Comparison of ENCODE assay signal across 3 cellular contexts in the genomic region with DNA sequence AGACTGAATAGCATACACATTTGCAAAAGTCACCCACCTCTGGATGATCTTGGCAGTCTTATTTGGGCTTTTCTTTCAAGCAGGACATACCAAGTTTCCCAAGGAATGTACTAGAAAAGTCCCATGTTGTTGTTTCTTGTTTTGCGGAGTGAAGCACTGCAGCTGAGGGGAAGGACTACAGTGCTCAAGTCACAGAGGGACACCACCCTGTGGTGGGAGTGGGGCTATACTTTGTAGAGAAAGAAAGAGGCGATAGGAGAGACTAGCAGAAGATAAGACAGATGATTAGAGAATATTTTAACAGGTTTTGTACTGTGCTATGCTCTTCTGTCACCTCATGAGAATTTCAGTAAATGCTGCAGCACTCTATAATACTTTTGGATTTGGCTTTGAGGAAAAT.
TF ChIP-seq lines count a peak whose summit lies in the region.

No MANE protein-coding gene starts in this region.

TF ChIP-seq in GM23338, 12 proteins besides CTCF, POLR2A, EP300 and RAD21 (continued from another document and continues in another):
- TF ChIP-seq, protein P1, sequence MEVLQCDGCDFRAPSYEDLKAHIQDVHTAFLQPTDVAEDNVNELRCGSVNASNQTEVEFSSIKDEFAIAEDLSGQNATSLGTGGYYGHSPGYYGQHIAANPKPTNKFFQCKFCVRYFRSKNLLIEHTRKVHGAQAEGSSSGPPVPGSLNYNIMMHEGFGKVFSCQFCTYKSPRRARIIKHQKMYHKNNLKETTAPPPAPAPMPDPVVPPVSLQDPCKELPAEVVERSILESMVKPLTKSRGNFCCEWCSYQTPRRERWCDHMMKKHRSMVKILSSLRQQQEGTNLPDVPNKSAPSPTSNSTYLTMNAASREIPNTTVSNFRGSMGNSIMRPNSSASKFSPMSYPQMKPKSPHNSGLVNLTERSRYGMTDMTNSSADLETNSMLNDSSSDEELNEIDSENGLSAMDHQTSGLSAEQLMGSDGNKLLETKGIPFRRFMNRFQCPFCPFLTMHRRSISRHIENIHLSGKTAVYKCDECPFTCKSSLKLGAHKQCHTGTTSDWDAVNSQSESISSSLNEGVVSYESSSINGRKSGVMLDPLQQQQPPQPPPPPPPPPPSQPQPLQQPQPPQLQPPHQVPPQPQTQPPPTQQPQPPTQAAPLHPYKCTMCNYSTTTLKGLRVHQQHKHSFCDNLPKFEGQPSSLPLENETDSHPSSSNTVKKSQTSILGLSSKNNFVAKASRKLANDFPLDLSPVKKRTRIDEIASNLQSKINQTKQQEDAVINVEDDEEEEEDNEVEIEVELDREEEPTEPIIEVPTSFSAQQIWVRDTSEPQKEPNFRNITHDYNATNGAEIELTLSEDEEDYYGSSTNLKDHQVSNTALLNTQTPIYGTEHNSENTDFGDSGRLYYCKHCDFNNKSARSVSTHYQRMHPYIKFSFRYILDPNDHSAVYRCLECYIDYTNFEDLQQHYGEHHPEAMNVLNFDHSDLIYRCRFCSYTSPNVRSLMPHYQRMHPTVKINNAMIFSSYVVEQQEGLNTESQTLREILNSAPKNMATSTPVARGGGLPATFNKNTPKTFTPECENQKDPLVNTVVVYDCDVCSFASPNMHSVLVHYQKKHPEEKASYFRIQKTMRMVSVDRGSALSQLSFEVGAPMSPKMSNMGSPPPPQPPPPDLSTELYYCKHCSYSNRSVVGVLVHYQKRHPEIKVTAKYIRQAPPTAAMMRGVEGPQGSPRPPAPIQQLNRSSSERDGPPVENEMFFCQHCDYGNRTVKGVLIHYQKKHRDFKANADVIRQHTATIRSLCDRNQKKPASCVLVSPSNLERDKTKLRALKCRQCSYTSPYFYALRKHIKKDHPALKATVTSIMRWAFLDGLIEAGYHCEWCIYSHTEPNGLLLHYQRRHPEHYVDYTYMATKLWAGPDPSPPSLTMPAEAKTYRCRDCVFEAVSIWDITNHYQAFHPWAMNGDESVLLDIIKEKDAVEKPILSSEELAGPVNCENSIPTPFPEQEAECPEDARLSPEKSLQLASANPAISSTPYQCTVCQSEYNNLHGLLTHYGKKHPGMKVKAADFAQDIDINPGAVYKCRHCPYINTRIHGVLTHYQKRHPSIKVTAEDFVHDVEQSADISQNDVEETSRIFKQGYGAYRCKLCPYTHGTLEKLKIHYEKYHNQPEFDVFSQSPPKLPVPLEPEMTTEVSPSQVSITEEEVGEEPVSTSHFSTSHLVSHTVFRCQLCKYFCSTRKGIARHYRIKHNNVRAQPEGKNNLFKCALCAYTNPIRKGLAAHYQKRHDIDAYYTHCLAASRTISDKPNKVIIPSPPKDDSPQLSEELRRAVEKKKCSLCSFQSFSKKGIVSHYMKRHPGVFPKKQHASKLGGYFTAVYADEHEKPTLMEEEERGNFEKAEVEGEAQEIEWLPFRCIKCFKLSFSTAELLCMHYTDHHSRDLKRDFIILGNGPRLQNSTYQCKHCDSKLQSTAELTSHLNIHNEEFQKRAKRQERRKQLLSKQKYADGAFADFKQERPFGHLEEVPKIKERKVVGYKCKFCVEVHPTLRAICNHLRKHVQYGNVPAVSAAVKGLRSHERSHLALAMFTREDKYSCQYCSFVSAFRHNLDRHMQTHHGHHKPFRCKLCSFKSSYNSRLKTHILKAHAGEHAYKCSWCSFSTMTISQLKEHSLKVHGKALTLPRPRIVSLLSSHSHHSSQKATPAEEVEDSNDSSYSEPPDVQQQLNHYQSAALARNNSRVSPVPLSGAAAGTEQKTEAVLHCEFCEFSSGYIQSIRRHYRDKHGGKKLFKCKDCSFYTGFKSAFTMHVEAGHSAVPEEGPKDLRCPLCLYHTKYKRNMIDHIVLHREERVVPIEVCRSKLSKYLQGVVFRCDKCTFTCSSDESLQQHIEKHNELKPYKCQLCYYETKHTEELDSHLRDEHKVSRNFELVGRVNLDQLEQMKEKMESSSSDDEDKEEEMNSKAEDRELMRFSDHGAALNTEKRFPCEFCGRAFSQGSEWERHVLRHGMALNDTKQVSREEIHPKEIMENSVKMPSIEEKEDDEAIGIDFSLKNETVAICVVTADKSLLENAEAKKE (CRISPR knock-in tag; IDR thresholded peaks at IDR 0.05), result no peak
- no peak for TF ChIP-seq CREB1 (CRISPR knock-in tag; IDR thresholded peaks at IDR 0.05; ENCODE audit: low read depth)
- no peak for TF ChIP-seq POLR2AphosphoS5 (IDR thresholded peaks at IDR 0.05; ENCODE audit: low read depth)

TF ChIP-seq in WTC11, 78 proteins besides CTCF, POLR2A, EP300 and RAD21 (continued from another document):
- TF ChIP-seq, protein P2, sequence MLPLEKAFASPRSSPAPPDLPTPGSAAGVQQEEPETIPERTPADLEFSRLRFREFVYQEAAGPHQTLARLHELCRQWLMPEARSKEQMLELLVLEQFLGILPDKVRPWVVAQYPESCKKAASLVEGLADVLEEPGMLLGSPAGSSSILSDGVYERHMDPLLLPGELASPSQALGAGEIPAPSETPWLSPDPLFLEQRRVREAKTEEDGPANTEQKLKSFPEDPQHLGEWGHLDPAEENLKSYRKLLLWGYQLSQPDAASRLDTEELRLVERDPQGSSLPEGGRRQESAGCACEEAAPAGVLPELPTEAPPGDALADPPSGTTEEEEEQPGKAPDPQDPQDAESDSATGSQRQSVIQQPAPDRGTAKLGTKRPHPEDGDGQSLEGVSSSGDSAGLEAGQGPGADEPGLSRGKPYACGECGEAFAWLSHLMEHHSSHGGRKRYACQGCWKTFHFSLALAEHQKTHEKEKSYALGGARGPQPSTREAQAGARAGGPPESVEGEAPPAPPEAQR (CRISPR knock-in tag; IDR thresholded peaks at IDR 0.05), result no peak
- TF ChIP-seq, protein P3, sequence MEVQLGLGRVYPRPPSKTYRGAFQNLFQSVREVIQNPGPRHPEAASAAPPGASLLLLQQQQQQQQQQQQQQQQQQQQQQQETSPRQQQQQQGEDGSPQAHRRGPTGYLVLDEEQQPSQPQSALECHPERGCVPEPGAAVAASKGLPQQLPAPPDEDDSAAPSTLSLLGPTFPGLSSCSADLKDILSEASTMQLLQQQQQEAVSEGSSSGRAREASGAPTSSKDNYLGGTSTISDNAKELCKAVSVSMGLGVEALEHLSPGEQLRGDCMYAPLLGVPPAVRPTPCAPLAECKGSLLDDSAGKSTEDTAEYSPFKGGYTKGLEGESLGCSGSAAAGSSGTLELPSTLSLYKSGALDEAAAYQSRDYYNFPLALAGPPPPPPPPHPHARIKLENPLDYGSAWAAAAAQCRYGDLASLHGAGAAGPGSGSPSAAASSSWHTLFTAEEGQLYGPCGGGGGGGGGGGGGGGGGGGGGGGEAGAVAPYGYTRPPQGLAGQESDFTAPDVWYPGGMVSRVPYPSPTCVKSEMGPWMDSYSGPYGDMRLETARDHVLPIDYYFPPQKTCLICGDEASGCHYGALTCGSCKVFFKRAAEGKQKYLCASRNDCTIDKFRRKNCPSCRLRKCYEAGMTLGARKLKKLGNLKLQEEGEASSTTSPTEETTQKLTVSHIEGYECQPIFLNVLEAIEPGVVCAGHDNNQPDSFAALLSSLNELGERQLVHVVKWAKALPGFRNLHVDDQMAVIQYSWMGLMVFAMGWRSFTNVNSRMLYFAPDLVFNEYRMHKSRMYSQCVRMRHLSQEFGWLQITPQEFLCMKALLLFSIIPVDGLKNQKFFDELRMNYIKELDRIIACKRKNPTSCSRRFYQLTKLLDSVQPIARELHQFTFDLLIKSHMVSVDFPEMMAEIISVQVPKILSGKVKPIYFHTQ (CRISPR knock-in tag; IDR thresholded peaks at IDR 0.05), result no peak
- no peak for TF ChIP-seq ZNF423 (CRISPR knock-in tag; IDR thresholded peaks at IDR 0.05)
- no peak for TF ChIP-seq GRHL2 (CRISPR knock-in tag; IDR thresholded peaks at IDR 0.05; ENCODE audit: insufficient replicate concordance, severe bottlenecking)
- TF ChIP-seq, protein P4, sequence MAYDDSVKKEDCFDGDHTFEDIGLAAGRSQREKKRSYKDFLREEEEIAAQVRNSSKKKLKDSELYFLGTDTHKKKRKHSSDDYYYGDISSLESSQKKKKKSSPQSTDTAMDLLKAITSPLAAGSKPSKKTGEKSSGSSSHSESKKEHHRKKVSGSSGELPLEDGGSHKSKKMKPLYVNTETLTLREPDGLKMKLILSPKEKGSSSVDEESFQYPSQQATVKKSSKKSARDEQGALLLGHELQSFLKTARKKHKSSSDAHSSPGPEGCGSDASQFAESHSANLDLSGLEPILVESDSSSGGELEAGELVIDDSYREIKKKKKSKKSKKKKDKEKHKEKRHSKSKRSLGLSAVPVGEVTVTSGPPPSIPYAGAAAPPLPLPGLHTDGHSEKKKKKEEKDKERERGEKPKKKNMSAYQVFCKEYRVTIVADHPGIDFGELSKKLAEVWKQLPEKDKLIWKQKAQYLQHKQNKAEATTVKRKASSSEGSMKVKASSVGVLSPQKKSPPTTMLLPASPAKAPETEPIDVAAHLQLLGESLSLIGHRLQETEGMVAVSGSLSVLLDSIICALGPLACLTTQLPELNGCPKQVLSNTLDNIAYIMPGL (CRISPR knock-in tag; IDR thresholded peaks at IDR 0.05), result no peak
- TF ChIP-seq NR3C1 (CRISPR knock-in tag; conservative IDR thresholded peaks at IDR 0.05; ENCODE audit: low read depth), result no peak

TF ChIP-seq in SK-N-SH, 30 proteins besides CTCF, POLR2A, EP300 and RAD21 (continued from another document):
- TF ChIP-seq FOXM1 (IDR thresholded peaks at IDR 0.05; ENCODE audit: low read depth) (no peak), POLR2AphosphoS5 (IDR thresholded peaks at IDR 0.05; ENCODE audit: low read depth, low read length) (no peak)
- TF ChIP-seq, protein P5, sequence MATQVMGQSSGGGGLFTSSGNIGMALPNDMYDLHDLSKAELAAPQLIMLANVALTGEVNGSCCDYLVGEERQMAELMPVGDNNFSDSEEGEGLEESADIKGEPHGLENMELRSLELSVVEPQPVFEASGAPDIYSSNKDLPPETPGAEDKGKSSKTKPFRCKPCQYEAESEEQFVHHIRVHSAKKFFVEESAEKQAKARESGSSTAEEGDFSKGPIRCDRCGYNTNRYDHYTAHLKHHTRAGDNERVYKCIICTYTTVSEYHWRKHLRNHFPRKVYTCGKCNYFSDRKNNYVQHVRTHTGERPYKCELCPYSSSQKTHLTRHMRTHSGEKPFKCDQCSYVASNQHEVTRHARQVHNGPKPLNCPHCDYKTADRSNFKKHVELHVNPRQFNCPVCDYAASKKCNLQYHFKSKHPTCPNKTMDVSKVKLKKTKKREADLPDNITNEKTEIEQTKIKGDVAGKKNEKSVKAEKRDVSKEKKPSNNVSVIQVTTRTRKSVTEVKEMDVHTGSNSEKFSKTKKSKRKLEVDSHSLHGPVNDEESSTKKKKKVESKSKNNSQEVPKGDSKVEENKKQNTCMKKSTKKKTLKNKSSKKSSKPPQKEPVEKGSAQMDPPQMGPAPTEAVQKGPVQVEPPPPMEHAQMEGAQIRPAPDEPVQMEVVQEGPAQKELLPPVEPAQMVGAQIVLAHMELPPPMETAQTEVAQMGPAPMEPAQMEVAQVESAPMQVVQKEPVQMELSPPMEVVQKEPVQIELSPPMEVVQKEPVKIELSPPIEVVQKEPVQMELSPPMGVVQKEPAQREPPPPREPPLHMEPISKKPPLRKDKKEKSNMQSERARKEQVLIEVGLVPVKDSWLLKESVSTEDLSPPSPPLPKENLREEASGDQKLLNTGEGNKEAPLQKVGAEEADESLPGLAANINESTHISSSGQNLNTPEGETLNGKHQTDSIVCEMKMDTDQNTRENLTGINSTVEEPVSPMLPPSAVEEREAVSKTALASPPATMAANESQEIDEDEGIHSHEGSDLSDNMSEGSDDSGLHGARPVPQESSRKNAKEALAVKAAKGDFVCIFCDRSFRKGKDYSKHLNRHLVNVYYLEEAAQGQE (IDR thresholded peaks at IDR 0.05; ENCODE audit: low read depth, low read length), result no peak
- TF ChIP-seq, protein P6, sequence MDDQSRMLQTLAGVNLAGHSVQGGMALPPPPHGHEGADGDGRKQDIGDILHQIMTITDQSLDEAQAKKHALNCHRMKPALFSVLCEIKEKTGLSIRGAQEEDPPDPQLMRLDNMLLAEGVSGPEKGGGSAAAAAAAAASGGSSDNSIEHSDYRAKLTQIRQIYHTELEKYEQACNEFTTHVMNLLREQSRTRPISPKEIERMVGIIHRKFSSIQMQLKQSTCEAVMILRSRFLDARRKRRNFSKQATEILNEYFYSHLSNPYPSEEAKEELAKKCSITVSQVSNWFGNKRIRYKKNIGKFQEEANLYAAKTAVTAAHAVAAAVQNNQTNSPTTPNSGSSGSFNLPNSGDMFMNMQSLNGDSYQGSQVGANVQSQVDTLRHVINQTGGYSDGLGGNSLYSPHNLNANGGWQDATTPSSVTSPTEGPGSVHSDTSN (IDR thresholded peaks at IDR 0.05), result no peak
TF ChIP-seq in SK-N-SH: peak in this region for 0.
